Comparison of ENCODE assay signal across 16 cellular contexts in the genomic region with DNA sequence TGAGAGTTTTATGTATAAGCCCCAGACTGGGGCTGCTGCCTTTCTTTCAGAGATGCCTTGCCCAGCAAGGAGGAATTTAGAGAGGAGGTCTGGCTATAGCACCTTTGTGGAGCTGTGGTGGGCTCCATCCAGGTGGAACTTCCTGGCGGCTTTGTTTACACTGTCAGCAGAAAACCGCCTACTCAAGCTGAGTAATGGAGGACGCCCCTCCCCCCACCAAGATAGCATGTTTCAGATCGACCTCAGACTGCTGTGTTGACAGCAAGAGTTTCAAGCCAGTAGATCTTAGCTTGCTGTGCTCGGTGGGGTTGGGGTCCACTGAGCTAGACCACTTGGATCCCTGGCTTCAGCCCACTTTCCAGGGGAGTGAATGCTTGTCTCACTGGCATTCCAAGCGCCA.
"Had no signal": no experiment of that assay in that cellular context is flagged by ENCODE, and none has a peak within 500 bp of the region (broad histone marks: within the 10 kb centered on the region; RNA-seq: fewer than 3 reads in every experiment).

No MANE protein-coding gene starts in this region.

- FAIRE-seq: keratinocyte had no signal

- H3K9ac ChIP-seq: parathyroid adenoma had no signal

- H3K4me3 Mint-ChIP-seq: naive thymus-derived CD8-positive, alpha-beta T cell; stimulated activated effector memory CD8-positive, alpha-beta T cell treated with anti-CD3 and anti-CD28 coated beads, Interleukin-12 subunit alpha, Interleukin-12 subunit beta, amount 100 ng/mL, for 72 hours had no signal

- H3K27me3 Mint-ChIP-seq: naive thymus-derived CD8-positive, alpha-beta T cell had no signal

- H3K27ac ChIP-seq: adrenal gland, gastrocnemius medialis, heart left ventricle, left ventricle myocardium inferior, neutrophil, parathyroid adenoma, thoracic aorta had no signal

- H3K9me3 ChIP-seq: adrenal gland, gastrocnemius medialis, heart left ventricle, neutrophil, thoracic aorta had no signal

- H3K4me1 ChIP-seq: adrenal gland, gastrocnemius medialis, heart left ventricle, left ventricle myocardium inferior, parathyroid adenoma had no signal

- ATAC-seq: gastrocnemius medialis; heart left ventricle; naive thymus-derived CD8-positive, alpha-beta T cell; stimulated activated effector memory CD8-positive, alpha-beta T cell treated with anti-CD3 and anti-CD28 coated beads, Interleukin-12 subunit alpha, Interleukin-12 subunit beta, amount 100 ng/mL, for 72 hours had no signal

- H3K36me3 ChIP-seq: adrenal gland, gastrocnemius medialis, heart left ventricle, left ventricle myocardium inferior, neutrophil, thoracic aorta had no signal

- H3K36me3 Mint-ChIP-seq: naive thymus-derived CD8-positive, alpha-beta T cell; stimulated activated effector memory CD8-positive, alpha-beta T cell treated with anti-CD3 and anti-CD28 coated beads, Interleukin-12 subunit alpha, Interleukin-12 subunit beta, amount 100 ng/mL, for 72 hours had no signal

- H3K27ac Mint-ChIP-seq: naive thymus-derived CD8-positive, alpha-beta T cell; stimulated activated effector memory CD8-positive, alpha-beta T cell treated with anti-CD3 and anti-CD28 coated beads, Interleukin-12 subunit alpha, Interleukin-12 subunit beta, amount 100 ng/mL, for 72 hours had no signal

- H3K4me3 ChIP-seq: adrenal gland, gastrocnemius medialis, heart left ventricle, left ventricle myocardium inferior, thoracic aorta had no signal

- H3K4me1 Mint-ChIP-seq: naive thymus-derived CD8-positive, alpha-beta T cell; stimulated activated effector memory CD8-positive, alpha-beta T cell treated with anti-CD3 and anti-CD28 coated beads, Interleukin-12 subunit alpha, Interleukin-12 subunit beta, amount 100 ng/mL, for 72 hours had no signal

- H3K27me3 ChIP-seq: adrenal gland, gastrocnemius medialis, neutrophil had no signal

- H3K79me2 ChIP-seq: parathyroid adenoma had no signal

- H2AFZ ChIP-seq: parathyroid adenoma had no signal

- DNase-seq: activated CD4-positive, alpha-beta T cell treated with anti-CD3 and anti-CD28 coated beads, Interleukin-2, amount 50 U/mL, for 48 hours; activated CD4-positive, CD25-positive, alpha-beta regulatory T cell treated with anti-CD3 and anti-CD28 coated beads, Interleukin-2, amount 50 U/mL, for 72 hours; activated effector memory CD4-positive, alpha-beta T cell treated with Interleukin-2 at 50 U/mL for 16 hours; activated naive CD4-positive, alpha-beta T cell treated with anti-CD3 and anti-CD28 coated beads, Interleukin-2, amount 50 U/mL, for 16 hours; adrenal gland; erythroblast; gastrocnemius medialis; heart left ventricle; left ventricle myocardium inferior; naive thymus-derived CD8-positive, alpha-beta T cell; stimulated activated CD4-positive, alpha-beta T cell treated with anti-CD3 and anti-CD28 coated beads, Interleukin-12 subunit alpha, Interleukin-12 subunit beta, amount 100 ng/mL, for 4 hours had no signal
